Comparison of ENCODE assay signal across 29 cellular contexts in genomic region chr6:148724428-148724827, GRCh38.
"Had no signal": no experiment of that assay in that cellular context is flagged by ENCODE, and none has a peak within 500 bp of the region (broad histone marks: within the 10 kb centered on the region; RNA-seq: fewer than 3 reads in every experiment).

No MANE protein-coding gene starts in this region.

- H3K4me1 ChIP-seq: adrenal gland, breast epithelium, colonic mucosa, esophagus squamous epithelium, gastroesophageal sphincter, heart right ventricle had no signal

- H3K79me2 ChIP-seq: hepatocyte had no signal

- H3K27me3 ChIP-seq: adrenal gland, breast epithelium, cardiac muscle cell, colonic mucosa, esophagus squamous epithelium, gastroesophageal sphincter, heart right ventricle, hepatocyte had no signal

- H3K27ac ChIP-seq: adrenal gland, breast epithelium, cardiac muscle cell, colonic mucosa, esophagus squamous epithelium, gastroesophageal sphincter, heart right ventricle, hepatocyte had no signal

- H3K4me2 ChIP-seq: hepatocyte had no signal

- FAIRE-seq: endothelial cell of umbilical vein had no signal

- ATAC-seq: activated naive CD8-positive, alpha-beta T cell treated with anti-CD3 and anti-CD28 coated beads, Interleukin-2, amount 50 U/mL, for 24 hours; activated T-cell treated with anti-CD3 and anti-CD28 coated beads, Interleukin-2, amount 50 U/mL, for 72 hours; gastroesophageal sphincter; heart right ventricle had no signal

- H3K9me3 ChIP-seq: adrenal gland, colonic mucosa, esophagus squamous epithelium had no signal

- DNase-seq: activated CD4-positive, alpha-beta memory T cell treated with anti-CD3 and anti-CD28 coated beads, Interleukin-2, amount 10 ng/mL, durations not matched to agents 7 days and 5 days; activated CD4-positive, alpha-beta T cell treated with anti-CD3 and anti-CD28 coated beads for 1 hour; activated CD4-positive, alpha-beta T cell treated with anti-CD3 and anti-CD28 coated beads for 4 hours; activated CD4-positive, alpha-beta T cell treated with anti-CD3 and anti-CD28 coated beads, Interleukin-2, amount 10 ng/mL, durations not matched to agents 7 days and 5 days; activated CD4-positive, alpha-beta T cell treated with anti-CD3 and anti-CD28 coated beads, Interleukin-2, amount 50 U/mL, for 4 hours; activated CD8-positive, alpha-beta memory T cell treated with anti-CD3 and anti-CD28 coated beads, Interleukin-2, amount 50 U/mL, for 48 hours; activated gamma-delta T cell; activated naive CD4-positive, alpha-beta T cell treated with anti-CD3 and anti-CD28 coated beads, Interleukin-2, amount 50 U/mL, for 16 hours; activated naive CD4-positive, alpha-beta T cell treated with Interleukin-2 at 50 U/mL for 16 hours; activated naive CD8-positive, alpha-beta T cell treated with anti-CD3 and anti-CD28 coated beads, Interleukin-2, amount 50 U/mL, for 24 hours; activated T-cell treated with anti-CD3 and anti-CD28 coated beads for 4 hours; activated T-cell treated with anti-CD3 and anti-CD28 coated beads, Interleukin-2, amount 50 U/mL, for 24 hours; activated T-cell treated with anti-CD3 and anti-CD28 coated beads, Interleukin-2, amount 50 U/mL, for 72 hours; adrenal gland; amygdala; aorta; central memory CD4-positive, alpha-beta T cell; cerebellar nuclear complex; colonic mucosa; effector CD8-positive, alpha-beta T cell; esophagus squamous epithelium; foreskin melanocyte; heart right ventricle; T-helper 2 cell had no signal

- H3K4me3 ChIP-seq: adrenal gland, breast epithelium, cardiac muscle cell, colonic mucosa, esophagus squamous epithelium, gastroesophageal sphincter, heart right ventricle, hepatocyte had no signal

- H2AFZ ChIP-seq: hepatocyte had no signal

- H3K36me3 ChIP-seq: adrenal gland, breast epithelium, cardiac muscle cell, colonic mucosa, esophagus squamous epithelium, gastroesophageal sphincter, heart right ventricle had no signal
